ENCODE assay signal across 10 cellular contexts in genomic region chr6:142874676-142875075, GRCh38.
A peak's percentile ranks its signal among the peaks of the same experiment; 100 is the strongest.
DNase-seq lines count a peak whose midpoint lies in the region; ATAC-seq and FAIRE-seq lines count a peak whose summit lies in the region.
"Had no signal": no experiment of that assay in that cellular context is flagged by ENCODE, and none has a peak within 500 bp of the region (broad histone marks: within the 10 kb centered on the region; RNA-seq: fewer than 3 reads in every experiment).

No MANE protein-coding gene starts in this region.

- DNase-seq in activated CD8-positive, alpha-beta memory T cell treated with anti-CD3 and anti-CD28 coated beads, Interleukin-2, amount 10 ng/mL, durations not matched to agents 7 days and 5 days: no peak
- no peak for DNase-seq in activated CD8-positive, alpha-beta memory T cell treated with anti-CD3 and anti-CD28 coated beads for 24 hours
- DNase-seq in LoVo (ENCODE audit: low spot score) (peak; percentile 57), HTR-8/SVneo (ENCODE audit: insufficient read length, low spot score) (no peak)
- no peak for DNase-seq in effector memory CD4-positive, alpha-beta T cell
- no peak for DNase-seq in stimulated activated effector memory CD8-positive, alpha-beta T cell treated with anti-CD3 and anti-CD28 coated beads, Interleukin-12 subunit alpha, Interleukin-12 subunit beta, amount 100 ng/mL, for 72 hours (ENCODE audit: low spot score in 2 of 2)
- no peak for DNase-seq in stimulated activated naive CD4-positive, alpha-beta T cell (lab: John Stamatoyannopoulos, UW)
- no peak for DNase-seq in effector CD4-positive, alpha-beta T cell
- DNase-seq: NCI-H1417 treated with DMSO at 0.1 percent for 48 hours, testis had no signal

- no peaks in the 10 kb centered on the region for H3K27me3 ChIP-seq in effector memory CD4-positive, alpha-beta T cell (replicated peaks; ENCODE audit: control insufficient read depth, insufficient read depth, low read length, poor library complexity, severe bottlenecking)
- H3K27me3 ChIP-seq: testis had no signal

- H3K36me3 Mint-ChIP-seq in activated CD8-positive, alpha-beta memory T cell treated with anti-CD3 and anti-CD28 coated beads, Interleukin-2, amount 10 ng/mL, durations not matched to agents 7 days and 5 days: peaks cover 39% of the 10 kb centered on the region
- H3K36me3 Mint-ChIP-seq in stimulated activated effector memory CD8-positive, alpha-beta T cell treated with anti-CD3 and anti-CD28 coated beads, Interleukin-12 subunit alpha, Interleukin-12 subunit beta, amount 100 ng/mL, for 72 hours: peaks cover 12% of the 10 kb centered on the region

- CTCF ChIA-PET in activated CD8-positive, alpha-beta memory T cell treated with anti-CD3 and anti-CD28 coated beads, Interleukin-2, amount 10 ng/mL, durations not matched to agents 7 days and 5 days (lab: Charles Lee): interaction anchor here (1.2 to 5.6 kb wide), 3 partner anchors 8 to 17 kb away, joined by 5 to 25 read pairs (median 5); no protein-coding TSS in a partner anchor

- no peaks in the 10 kb centered on the region for H3K9me3 Mint-ChIP-seq in activated CD8-positive, alpha-beta memory T cell treated with anti-CD3 and anti-CD28 coated beads, Interleukin-2, amount 10 ng/mL, durations not matched to agents 7 days and 5 days (ENCODE audit: low read depth)
- no peaks in the 10 kb centered on the region for H3K9me3 Mint-ChIP-seq in stimulated activated effector memory CD8-positive, alpha-beta T cell treated with anti-CD3 and anti-CD28 coated beads, Interleukin-12 subunit alpha, Interleukin-12 subunit beta, amount 100 ng/mL, for 72 hours

- no peak for FAIRE-seq in HTR-8/SVneo (lab: Jason Lieb, UNC)

- H3K4me3 ChIP-seq in effector memory CD4-positive, alpha-beta T cell (ENCODE audit: insufficient read depth, low read depth, low read length, poor library complexity, severe bottlenecking): no peak overlapping the region
- H3K4me3 ChIP-seq: testis had no signal

- no peaks in the 10 kb centered on the region for H3K27me3 Mint-ChIP-seq in activated CD8-positive, alpha-beta memory T cell treated with anti-CD3 and anti-CD28 coated beads, Interleukin-2, amount 10 ng/mL, durations not matched to agents 7 days and 5 days

- no peak overlapping the region for H3K27ac Mint-ChIP-seq in activated CD8-positive, alpha-beta memory T cell treated with anti-CD3 and anti-CD28 coated beads, Interleukin-2, amount 10 ng/mL, durations not matched to agents 7 days and 5 days
- peak overlapping the region; percentile 65 for H3K27ac Mint-ChIP-seq in stimulated activated effector memory CD8-positive, alpha-beta T cell treated with anti-CD3 and anti-CD28 coated beads, Interleukin-12 subunit alpha, Interleukin-12 subunit beta, amount 100 ng/mL, for 72 hours

- no peaks in the 10 kb centered on the region for H3K36me3 ChIP-seq in effector memory CD4-positive, alpha-beta T cell (ENCODE audit: control insufficient read depth, insufficient read depth, low read length)

- H3K4me1 Mint-ChIP-seq in activated CD8-positive, alpha-beta memory T cell treated with anti-CD3 and anti-CD28 coated beads, Interleukin-2, amount 10 ng/mL, durations not matched to agents 7 days and 5 days: peaks cover 71% of the 10 kb centered on the region
- peaks cover 92% of the 10 kb centered on the region for H3K4me1 Mint-ChIP-seq in stimulated activated effector memory CD8-positive, alpha-beta T cell treated with anti-CD3 and anti-CD28 coated beads, Interleukin-12 subunit alpha, Interleukin-12 subunit beta, amount 100 ng/mL, for 72 hours

- H3K27ac ChIP-seq in effector memory CD4-positive, alpha-beta T cell (ENCODE audit: insufficient read depth, low read length, poor library complexity, severe bottlenecking): peak overlapping the region; percentile 46
- H3K27ac ChIP-seq: testis had no signal

- H3K4me1 ChIP-seq in effector memory CD4-positive, alpha-beta T cell (ENCODE audit: control insufficient read depth, insufficient read depth, low read length, poor library complexity, severe bottlenecking): peaks cover 37% of the 10 kb centered on the region

- no peak overlapping the region for H3K4me3 Mint-ChIP-seq in activated CD8-positive, alpha-beta memory T cell treated with anti-CD3 and anti-CD28 coated beads, Interleukin-2, amount 10 ng/mL, durations not matched to agents 7 days and 5 days
- H3K4me3 Mint-ChIP-seq in stimulated activated effector memory CD8-positive, alpha-beta T cell treated with anti-CD3 and anti-CD28 coated beads, Interleukin-12 subunit alpha, Interleukin-12 subunit beta, amount 100 ng/mL, for 72 hours: no peak overlapping the region

- peak; percentile 25 for ATAC-seq in activated CD8-positive, alpha-beta memory T cell treated with anti-CD3 and anti-CD28 coated beads, Interleukin-2, amount 10 ng/mL, durations not matched to agents 7 days and 5 days
- peak; percentile 62 for ATAC-seq in stimulated activated effector memory CD8-positive, alpha-beta T cell treated with anti-CD3 and anti-CD28 coated beads, Interleukin-12 subunit alpha, Interleukin-12 subunit beta, amount 100 ng/mL, for 72 hours

- H3K9me3 ChIP-seq in effector memory CD4-positive, alpha-beta T cell (ENCODE audit: control insufficient read depth, low read length): no peaks in the 10 kb centered on the region
- H3K9me3 ChIP-seq: testis had no signal
